Comparison of ENCODE assay signal across 1 cellular context in the genomic region with DNA sequence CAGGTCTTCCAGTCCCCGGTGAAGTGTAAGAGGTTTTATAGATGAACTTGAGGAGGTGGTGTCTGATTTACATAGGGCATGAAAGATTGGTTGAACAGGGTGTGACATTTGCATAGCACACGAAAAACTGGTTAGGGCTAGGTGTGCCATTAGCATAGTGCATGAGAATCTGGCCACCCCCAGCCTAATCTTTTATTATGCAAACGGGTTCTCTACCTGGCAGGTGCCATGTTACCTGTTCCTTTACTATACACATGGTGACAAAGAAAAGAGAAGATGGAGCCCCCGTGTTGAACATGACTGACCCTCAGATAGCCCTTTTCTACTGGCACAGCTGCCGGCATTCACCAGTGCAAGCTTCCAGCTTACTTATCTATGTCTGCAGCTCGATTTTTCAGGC.
TF ChIP-seq lines count a peak whose summit lies in the region.

No MANE protein-coding gene starts in this region.

TF ChIP-seq in WTC11, 78 proteins besides CTCF, POLR2A, EP300 and RAD21 (continued from another document):
- TF ChIP-seq, protein P1, sequence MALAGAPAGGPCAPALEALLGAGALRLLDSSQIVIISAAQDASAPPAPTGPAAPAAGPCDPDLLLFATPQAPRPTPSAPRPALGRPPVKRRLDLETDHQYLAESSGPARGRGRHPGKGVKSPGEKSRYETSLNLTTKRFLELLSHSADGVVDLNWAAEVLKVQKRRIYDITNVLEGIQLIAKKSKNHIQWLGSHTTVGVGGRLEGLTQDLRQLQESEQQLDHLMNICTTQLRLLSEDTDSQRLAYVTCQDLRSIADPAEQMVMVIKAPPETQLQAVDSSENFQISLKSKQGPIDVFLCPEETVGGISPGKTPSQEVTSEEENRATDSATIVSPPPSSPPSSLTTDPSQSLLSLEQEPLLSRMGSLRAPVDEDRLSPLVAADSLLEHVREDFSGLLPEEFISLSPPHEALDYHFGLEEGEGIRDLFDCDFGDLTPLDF (CRISPR knock-in tag; IDR thresholded peaks at IDR 0.05), result no peak
- TF ChIP-seq, protein P2, sequence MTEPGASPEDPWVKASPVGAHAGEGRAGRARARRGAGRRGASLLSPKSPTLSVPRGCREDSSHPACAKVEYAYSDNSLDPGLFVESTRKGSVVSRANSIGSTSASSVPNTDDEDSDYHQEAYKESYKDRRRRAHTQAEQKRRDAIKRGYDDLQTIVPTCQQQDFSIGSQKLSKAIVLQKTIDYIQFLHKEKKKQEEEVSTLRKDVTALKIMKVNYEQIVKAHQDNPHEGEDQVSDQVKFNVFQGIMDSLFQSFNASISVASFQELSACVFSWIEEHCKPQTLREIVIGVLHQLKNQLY (CRISPR knock-in tag; IDR thresholded peaks at IDR 0.05), result no peak
- TF ChIP-seq, protein P3, sequence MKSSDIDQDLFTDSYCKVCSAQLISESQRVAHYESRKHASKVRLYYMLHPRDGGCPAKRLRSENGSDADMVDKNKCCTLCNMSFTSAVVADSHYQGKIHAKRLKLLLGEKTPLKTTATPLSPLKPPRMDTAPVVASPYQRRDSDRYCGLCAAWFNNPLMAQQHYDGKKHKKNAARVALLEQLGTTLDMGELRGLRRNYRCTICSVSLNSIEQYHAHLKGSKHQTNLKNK (CRISPR knock-in tag; IDR thresholded peaks at IDR 0.05), result no peak
